12 cellular contexts compared by ENCODE assay signal in the genomic region with DNA sequence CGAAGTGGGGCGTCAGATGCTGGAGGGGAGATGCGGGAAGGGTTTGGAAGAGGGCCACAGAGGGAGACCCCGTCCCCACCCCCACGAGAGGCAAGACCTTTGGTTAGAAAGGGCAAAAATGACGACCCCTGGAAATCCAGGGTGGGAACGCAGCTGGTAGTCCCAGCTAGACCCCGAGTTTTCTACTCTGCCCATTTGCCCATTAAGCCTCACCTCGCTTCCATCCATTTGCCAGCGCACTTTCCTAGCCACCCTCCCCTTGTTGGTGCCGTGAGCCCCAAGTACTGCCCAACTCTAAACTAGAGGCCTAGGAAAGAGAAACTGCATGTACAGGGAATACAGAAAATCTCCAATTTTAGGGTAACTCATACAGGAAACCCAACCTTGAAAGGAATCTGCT. TPM values are rescaled to one million over a fixed set of nuclear protein-coding genes. Genes with fewer than 3 reads are reported as not detected.
DNase-seq lines count a peak whose midpoint lies in the region; ATAC-seq and TF ChIP-seq lines count a peak whose summit lies in the region.
"Had no signal": no experiment of that assay in that cellular context is flagged by ENCODE, and none has a peak within 500 bp of the region (broad histone marks: within the 10 kb centered on the region; RNA-seq: fewer than 3 reads in every experiment).

No MANE protein-coding gene starts in this region.

- intact Hi-C loops in heart right ventricle (cut with DNase I) (no loop called here), left ventricle myocardium superior (cut with micrococcal nuclease) (no loop called here)

- H3K4me1 ChIP-seq in heart right ventricle (peaks cover 6 to 30% (median 23%) of the 10 kb centered on the region in 9 donors), upper lobe of left lung (peaks cover 22 to 24% (median 24%) of the 10 kb centered on the region in 4 donors)

- peak overlapping the region; percentile 64 to 96 (median 78) for H3K4me3 Mint-ChIP-seq in naive thymus-derived CD8-positive, alpha-beta T cell

- no peak overlapping the region for H3K27ac Mint-ChIP-seq in naive thymus-derived CD8-positive, alpha-beta T cell

- H3K36me3 ChIP-seq in heart right ventricle, result peaks cover 0 to 14% (median 0%) of the 10 kb centered on the region in 9 donors
- H3K36me3 ChIP-seq in upper lobe of left lung, result peaks cover 0 to 8% (median 4%) of the 10 kb centered on the region in 4 donors

- H3K4me1 Mint-ChIP-seq in naive thymus-derived CD8-positive, alpha-beta T cell, result peaks cover 11 to 41% (median 32%) of the 10 kb centered on the region in 4 donors

- H3K27ac ChIP-seq in heart right ventricle (no peak overlapping the region), cingulate gyrus (ENCODE audit: low read depth, low read length) (peak overlapping the region; percentile 75), upper lobe of left lung (no peak overlapping the region)
- H3K27ac ChIP-seq: BLaER1 treated with 17β-estradiol and CSF1 and Interleukin-3, amounts not matched to agents 10 nM and 100 nM had no signal

- TF ChIP-seq EP300 in upper lobe of left lung (IDR thresholded peaks at IDR 0.05), result no peak

- peaks cover 2 to 11% (median 4%) of the 10 kb centered on the region in 3 donors for H3K36me3 Mint-ChIP-seq in naive thymus-derived CD8-positive, alpha-beta T cell

- TF ChIP-seq CTCF in heart right ventricle (IDR thresholded peaks at IDR 0.05), result no peak
- TF ChIP-seq CTCF in upper lobe of left lung (IDR thresholded peaks at IDR 0.05), result no peak

- H3K9me3 Mint-ChIP-seq in naive thymus-derived CD8-positive, alpha-beta T cell, result peaks cover 0 to 2% (median 0%) of the 10 kb centered on the region in 9 donors

- peaks cover 0 to 37% (median 28%) of the 10 kb centered on the region in 7 donors for H3K27me3 ChIP-seq in heart right ventricle
- peaks cover 0 to 16% (median 7%) of the 10 kb centered on the region in 4 donors for H3K27me3 ChIP-seq in upper lobe of left lung
- H3K27me3 ChIP-seq: BLaER1 treated with 17β-estradiol and CSF1 and Interleukin-3, amounts not matched to agents 10 nM and 100 nM had no signal

- POLR2A ChIA-PET in naive thymus-derived CD8-positive, alpha-beta T cell (lab: Charles Lee), result interaction anchor here (2.7 kb wide), 1 partner anchor 17 kb away, joined by 38 read pairs; the partner anchor contains the start of gene HYLS1

- no peaks in the 10 kb centered on the region for H3K9me3 ChIP-seq in heart right ventricle
- H3K9me3 ChIP-seq in upper lobe of left lung, result no peaks in the 10 kb centered on the region

- DNase-seq in heart right ventricle, result no peak
- no peak for DNase-seq in left ventricle myocardium superior
- no peak for DNase-seq in naive thymus-derived CD8-positive, alpha-beta T cell
- DNase-seq in upper lobe of left lung, result no peak
- DNase-seq in NCI-H1436 treated with DMSO at 0.1 percent for 48 hours (lab: John Stamatoyannopoulos, UW), result no peak
- no peak for DNase-seq in DMS114 treated with DMSO at 0.1 percent for 48 hours (lab: John Stamatoyannopoulos, UW; ENCODE audit: unreplicated experiment)
- no peak for DNase-seq in iPS-NIHi7 (ENCODE audit: extremely low spot score)
- DNase-seq: activated naive CD4-positive, alpha-beta T cell treated with Interleukin-2 at 50 U/mL for 16 hours; left colon had no signal

- peak in 1 of 8 donors; percentile 15 for ATAC-seq in heart right ventricle
- no peak for ATAC-seq in left ventricle myocardium superior
- no peak for ATAC-seq in naive thymus-derived CD8-positive, alpha-beta T cell
- no peak for ATAC-seq in upper lobe of left lung (ENCODE audit: low FRiP score in 2 of 2)
- ATAC-seq: left colon had no signal

- 50 to 51% methylated on average over 11 of the region's 11 CpGs for WGBS in heart right ventricle, 2 donors
- 47 to 53% methylated on average over 11 of the region's 11 CpGs for WGBS in upper lobe of left lung, 2 donors

- peak overlapping the region in 8 of 10 donors; percentile 61 to 90 (median 72) for H3K4me3 ChIP-seq in heart right ventricle
- H3K4me3 ChIP-seq in upper lobe of left lung, result peak overlapping the region in 3 of 4 donors; percentile 58 to 71 (median 63)
- H3K4me3 ChIP-seq: BLaER1 treated with 17β-estradiol and CSF1 and Interleukin-3, amounts not matched to agents 10 nM and 100 nM had no signal

- H3K27me3 Mint-ChIP-seq in naive thymus-derived CD8-positive, alpha-beta T cell, result peaks cover 7 to 41% (median 15%) of the 10 kb centered on the region in 5 donors

- no peak for TF ChIP-seq POLR2A in upper lobe of left lung (IDR thresholded peaks at IDR 0.05)

RNA-seq across cellular contexts. Expression of gene DDX25, which starts 0.4 kb away (rescaled TPM):
- total RNA-seq in heart right ventricle (not detected), left ventricle myocardium superior (not detected), upper lobe of left lung (under 1 TPM in 1 of 6 donors, not detected in 5; 0.31 TPM)
- under 1 TPM in 1 of 2 donors, not detected in 1; 0.01 TPM for polyA plus RNA-seq in heart right ventricle
- under 1 TPM in 1 of 2 experiments, not detected in 1; 0.52 TPM for total RNA-seq in naive thymus-derived CD8-positive, alpha-beta T cell
- under 1 TPM in 1 of 3 donors, not detected in 2; 0.89 TPM for polyA plus RNA-seq in naive thymus-derived CD8-positive, alpha-beta T cell

RNA-seq across cellular contexts. Expression of gene PUS3, which starts 1.7 kb away (rescaled TPM):
- 10 to 100 TPM in 1 of 10 donors, 1 to 10 TPM in 9; 4.9 to 12.4 (median 7.7) TPM for total RNA-seq in heart right ventricle
- polyA plus RNA-seq in heart right ventricle, result 1 to 10 TPM; 7.2 to 8.0 TPM
- total RNA-seq in left ventricle myocardium superior, result 7.1 TPM
- total RNA-seq in naive thymus-derived CD8-positive, alpha-beta T cell, result 1 to 10 TPM; 8.2 to 8.4 TPM
- polyA plus RNA-seq in naive thymus-derived CD8-positive, alpha-beta T cell, result 10 to 100 TPM in 1 of 3 donors, 1 to 10 TPM in 2; 9.5 to 16.7 (median 9.8) TPM
- total RNA-seq in upper lobe of left lung, result 10 to 100 TPM in 3 of 6 donors, 1 to 10 TPM in 3; 2.6 to 22.5 (median 10.0) TPM

RNA-seq across cellular contexts. Expression of gene HYLS1, which starts 17.2 kb away (rescaled TPM):
- total RNA-seq in heart right ventricle (1 to 10 TPM; 2.0 to 6.4 (median 3.8) TPM), left ventricle myocardium superior (5.2 TPM), upper lobe of left lung (1 to 10 TPM in 5 of 6 donors, under 1 TPM in 1; 0.55 to 6.3 (median 3.8) TPM)
- polyA plus RNA-seq in heart right ventricle, result 1 to 10 TPM; 2.5 to 3.1 TPM
- 1 to 10 TPM; 4.8 to 5.1 TPM for total RNA-seq in naive thymus-derived CD8-positive, alpha-beta T cell
- polyA plus RNA-seq in naive thymus-derived CD8-positive, alpha-beta T cell, result 1 to 10 TPM; 4.1 to 7.5 (median 4.4) TPM

RNA-seq across cellular contexts. Expression of gene VSIG10L2, which starts 41.2 kb away (rescaled TPM):
- under 1 TPM in 1 of 10 donors, not detected in 9; 0.38 TPM for total RNA-seq in heart right ventricle
- under 1 TPM; 0.15 to 0.35 TPM for polyA plus RNA-seq in heart right ventricle
- total RNA-seq in left ventricle myocardium superior, result not detected
- not detected for total RNA-seq in naive thymus-derived CD8-positive, alpha-beta T cell
- not detected for polyA plus RNA-seq in naive thymus-derived CD8-positive, alpha-beta T cell
- total RNA-seq in upper lobe of left lung, result under 1 TPM in 1 of 6 donors, not detected in 5; 0.13 TPM
- total RNA-seq: left colon, skeletal muscle tissue had no signal
